Comparison of ENCODE assay signal across 8 cellular contexts in genomic region chr6:99746261-99746895, GRCh38.
DNase-seq lines count a peak whose midpoint lies in the region; ATAC-seq and TF ChIP-seq lines count a peak whose summit lies in the region.

No MANE protein-coding gene starts in this region.

- H3K4me3 Mint-ChIP-seq in activated CD4-positive, alpha-beta memory T cell treated with anti-CD3 and anti-CD28 coated beads for 36 hours, result no peak overlapping the region
- no peak overlapping the region for H3K4me3 Mint-ChIP-seq in endothelial cell (ENCODE audit: unreplicated experiment)

- ATAC-seq in GM21360 (IDR thresholded peaks at IDR 0.05; ENCODE audit: unreplicated experiment) (peak; percentile 81), HG03571 (IDR thresholded peaks at IDR 0.05; ENCODE audit: unreplicated experiment) (peak; percentile 95)

- intact Hi-C loops in activated CD4-positive, alpha-beta memory T cell treated with anti-CD3 and anti-CD28 coated beads for 36 hours (cut with micrococcal nuclease), result loop anchor here (1.0 to 5.0 kb wide), 4 partner anchors 158 to 414 kb away; no protein-coding TSS in a partner anchor

- peak; percentile 46 for DNase-seq in DMS 273 treated with DMSO at 0.1 percent for 48 hours (lab: John Stamatoyannopoulos, UW)
- DNase-seq in NCI-H82 (lab: John Stamatoyannopoulos, UW), result peak; percentile 76
- DNase-seq in activated CD4-positive, alpha-beta memory T cell treated with anti-CD3 and anti-CD28 coated beads for 36 hours, result peak; percentile 56
- DNase-seq in endothelial cell (ENCODE audit: low spot score), result peak; percentile 57
- DNase-seq in mucosa of gallbladder (ENCODE audit: low spot score), result peak; percentile 67
- DNase-seq in stimulated activated naive CD4-positive, alpha-beta T cell (lab: John Stamatoyannopoulos, UW), result peak in 5 of 6 experiments; percentile 5 to 64 (median 21)

- no peak overlapping the region for H3K27ac Mint-ChIP-seq in activated CD4-positive, alpha-beta memory T cell treated with anti-CD3 and anti-CD28 coated beads for 36 hours
- no peak overlapping the region for H3K27ac Mint-ChIP-seq in endothelial cell (ENCODE audit: unreplicated experiment)

- no peaks in the 10 kb centered on the region for H3K4me1 Mint-ChIP-seq in activated CD4-positive, alpha-beta memory T cell treated with anti-CD3 and anti-CD28 coated beads for 36 hours (ENCODE audit: low read depth)
- no peaks in the 10 kb centered on the region for H3K4me1 Mint-ChIP-seq in endothelial cell (ENCODE audit: unreplicated experiment)

- CTCF ChIA-PET in activated CD4-positive, alpha-beta memory T cell treated with anti-CD3 and anti-CD28 coated beads for 36 hours (lab: Charles Lee), result interaction anchor here (0.6 to 5.5 kb wide), 18 partner anchors 8 to 416 kb away, joined by 3 to 108 read pairs (median 4); no protein-coding TSS in a partner anchor

- no peaks in the 10 kb centered on the region for H3K9me3 Mint-ChIP-seq in activated CD4-positive, alpha-beta memory T cell treated with anti-CD3 and anti-CD28 coated beads for 36 hours
- peaks cover 3% of the 10 kb centered on the region for H3K9me3 Mint-ChIP-seq in endothelial cell (ENCODE audit: unreplicated experiment)

- POLR2A ChIA-PET in activated CD4-positive, alpha-beta memory T cell treated with anti-CD3 and anti-CD28 coated beads for 36 hours (lab: Charles Lee), result interaction anchor here (0.9 kb wide), 1 partner anchor 158 kb away, joined by 4 read pairs; no protein-coding TSS in a partner anchor

- H3K36me3 Mint-ChIP-seq in activated CD4-positive, alpha-beta memory T cell treated with anti-CD3 and anti-CD28 coated beads for 36 hours, result no peaks in the 10 kb centered on the region
- H3K36me3 Mint-ChIP-seq in endothelial cell (ENCODE audit: low read depth, unreplicated experiment), result no peaks in the 10 kb centered on the region

- TF ChIP-seq CTCF in endothelial cell (IDR thresholded peaks at IDR 0.05; ENCODE audit: unreplicated experiment), result peak; percentile 94

- H3K27me3 Mint-ChIP-seq in activated CD4-positive, alpha-beta memory T cell treated with anti-CD3 and anti-CD28 coated beads for 36 hours, result peaks cover 16% of the 10 kb centered on the region
- H3K27me3 Mint-ChIP-seq in endothelial cell (ENCODE audit: unreplicated experiment), result no peaks in the 10 kb centered on the region

Comparison
In these comparisons a context has a peak if more than half of its experiments do, and no peak if none do; other contexts are left out.
1. Peak in every context shown above with its lines: DNase-seq and ATAC-seq.
2. DNase-seq: peak in every context shown above with its lines; median percentile 76 in NCI-H82; 67 in mucosa of gallbladder; 57 in endothelial cell; 56 in activated CD4-positive, alpha-beta memory T cell treated with anti-CD3 and anti-CD28 coated beads for 36 hours; 46 in DMS 273 treated with DMSO at 0.1 percent for 48 hours; 21 in stimulated activated naive CD4-positive, alpha-beta T cell.